ENCODE assay signal across 19 cellular contexts in the genomic region with DNA sequence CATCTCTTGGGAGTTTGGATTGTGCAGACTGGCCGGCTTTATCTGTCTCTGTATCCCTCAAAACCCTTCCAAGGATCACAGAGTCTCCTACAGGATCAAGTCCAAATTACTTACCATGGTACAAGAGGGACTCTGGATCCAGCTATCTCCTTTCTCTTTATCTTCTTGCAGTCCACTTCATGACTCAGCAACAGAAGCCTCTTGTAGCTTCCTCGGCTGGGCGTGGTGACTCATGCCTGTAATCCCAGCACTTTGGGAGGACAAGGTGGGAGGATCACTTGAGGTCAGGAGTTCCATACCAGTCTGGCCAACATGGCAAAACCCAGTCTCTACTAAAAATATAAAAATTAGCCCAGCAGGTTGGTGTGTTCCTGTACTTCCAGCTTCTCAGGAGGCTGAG.
A peak's percentile ranks its signal among the peaks of the same experiment; 100 is the strongest.
DNase-seq lines count a peak whose midpoint lies in the region; FAIRE-seq and TF ChIP-seq lines count a peak whose summit lies in the region.
"Had no signal": no experiment of that assay in that cellular context is flagged by ENCODE, and none has a peak within 500 bp of the region (broad histone marks: within the 10 kb centered on the region; RNA-seq: fewer than 3 reads in every experiment).

No MANE protein-coding gene starts in this region.

- no peak for FAIRE-seq in GM12892 (lab: Jason Lieb, UNC)
- FAIRE-seq: GM19239 had no signal

- peaks cover 25% of the 10 kb centered on the region for H3K4me1 ChIP-seq in osteoblast (ENCODE audit: insufficient read depth, low read length)
- H3K4me1 ChIP-seq: prostate gland had no signal

- no peaks in the 10 kb centered on the region for H4K20me1 ChIP-seq in osteoblast (ENCODE audit: insufficient read depth, low read length)
- H4K20me1 ChIP-seq: BLaER1 treated with 17β-estradiol and CSF1 and Interleukin-3, amounts not matched to agents 10 nM and 100 nM had no signal

- no peaks in the 10 kb centered on the region for H3K79me2 ChIP-seq in osteoblast (ENCODE audit: insufficient read depth, low read length)

- no peaks in the 10 kb centered on the region for H3K27me3 ChIP-seq in osteoblast (ENCODE audit: insufficient read depth, low read length)
- H3K27me3 ChIP-seq: BLaER1 treated with 17β-estradiol and CSF1 and Interleukin-3, amounts not matched to agents 10 nM and 100 nM; left lung; SJCRH30 had no signal

- no peak overlapping the region for H3K4me3 ChIP-seq in epithelial cell of esophagus (ENCODE audit: low read length)
- H3K4me3 ChIP-seq in osteoblast (ENCODE audit: insufficient read depth, low read length) = no peak overlapping the region
- H3K4me3 ChIP-seq: BLaER1 treated with 17β-estradiol and CSF1 and Interleukin-3, amounts not matched to agents 10 nM and 100 nM; left lung; prostate gland; SJCRH30 had no signal

- peak; percentile 74 for DNase-seq in HCEC 1CT
- peak; percentile 35 for DNase-seq in OCI-M1 (lab: John Stamatoyannopoulos, UW)
- DNase-seq in epithelial cell of esophagus (ENCODE audit: low read depth) = peak; percentile 61
- peak; percentile 47 for DNase-seq in osteoblast (ENCODE audit: insufficient read length, low spot score, missing footprints)
- no peak for DNase-seq in NCI-H82 (lab: John Stamatoyannopoulos, UW)
- no peak for DNase-seq in cardiac septum (ENCODE audit: low spot score)
- no peak for DNase-seq in GM12892 (ENCODE audit: insufficient read length)
- DNase-seq: activated CD4-positive, alpha-beta T cell treated with anti-CD3 and anti-CD28 coated beads, Interleukin-2, amount 10 ng/mL, durations not matched to agents 7 days and 5 days; effector CD8-positive, alpha-beta T cell; left lung; NCI-H1694; stimulated activated CD4-positive, alpha-beta T cell treated with anti-CD3 and anti-CD28 coated beads, Interleukin-12 subunit alpha, Interleukin-12 subunit beta, amount 100 ng/mL, for 4 hours; stimulated activated naive CD4-positive, alpha-beta T cell; T-helper 9 cell had no signal

- H3K36me3 ChIP-seq in osteoblast (ENCODE audit: insufficient read depth, low read length) = no peaks in the 10 kb centered on the region
- H3K36me3 ChIP-seq: BLaER1 treated with 17β-estradiol and CSF1 and Interleukin-3, amounts not matched to agents 10 nM and 100 nM; left lung; prostate gland; SJCRH30 had no signal

- TF ChIP-seq POLR2A in GM12892 (IDR thresholded peaks at IDR 0.05; ENCODE audit: low read depth, low read length) = no peak

- H2AFZ ChIP-seq in osteoblast (ENCODE audit: low read length) = no peak overlapping the region

- no peaks in the 10 kb centered on the region for H3K9me3 ChIP-seq in osteoblast (ENCODE audit: low read depth, low read length)
- H3K9me3 ChIP-seq: BLaER1 treated with 17β-estradiol and CSF1 and Interleukin-3, amounts not matched to agents 10 nM and 100 nM; left lung; prostate gland; SJCRH30 had no signal

- intact Hi-C loops in cardiac septum (cut with DNase I) = no loop called here

- TF ChIP-seq CTCF in epithelial cell of esophagus (IDR thresholded peaks at IDR 0.05; ENCODE audit: insufficient read depth, low read depth, low read length, missing control alignments) (no peak), osteoblast (IDR thresholded peaks at IDR 0.05; ENCODE audit: extremely low read depth, low read depth, low read length) (no peak)

- H3K4me2 ChIP-seq in osteoblast (ENCODE audit: insufficient read depth, low read length) = no peak overlapping the region

- H3K27ac ChIP-seq in osteoblast (ENCODE audit: low read depth, low read length) = no peak overlapping the region
- H3K27ac ChIP-seq: BLaER1 treated with 17β-estradiol and CSF1 and Interleukin-3, amounts not matched to agents 10 nM and 100 nM; HL-60; left lung; prostate gland; SJCRH30 had no signal

Comparison
In these comparisons a context has a peak if more than half of its experiments do, and no peak if none do; other contexts are left out.
1. DNase-seq: peak in HCEC 1CT (single experiment), OCI-M1 (single experiment), epithelial cell of esophagus (single experiment) and osteoblast (single experiment); none in NCI-H82 (single experiment), cardiac septum (single experiment) and GM12892 (single experiment).